Comparison of ENCODE assay signal across 15 cellular contexts in the genomic region with DNA sequence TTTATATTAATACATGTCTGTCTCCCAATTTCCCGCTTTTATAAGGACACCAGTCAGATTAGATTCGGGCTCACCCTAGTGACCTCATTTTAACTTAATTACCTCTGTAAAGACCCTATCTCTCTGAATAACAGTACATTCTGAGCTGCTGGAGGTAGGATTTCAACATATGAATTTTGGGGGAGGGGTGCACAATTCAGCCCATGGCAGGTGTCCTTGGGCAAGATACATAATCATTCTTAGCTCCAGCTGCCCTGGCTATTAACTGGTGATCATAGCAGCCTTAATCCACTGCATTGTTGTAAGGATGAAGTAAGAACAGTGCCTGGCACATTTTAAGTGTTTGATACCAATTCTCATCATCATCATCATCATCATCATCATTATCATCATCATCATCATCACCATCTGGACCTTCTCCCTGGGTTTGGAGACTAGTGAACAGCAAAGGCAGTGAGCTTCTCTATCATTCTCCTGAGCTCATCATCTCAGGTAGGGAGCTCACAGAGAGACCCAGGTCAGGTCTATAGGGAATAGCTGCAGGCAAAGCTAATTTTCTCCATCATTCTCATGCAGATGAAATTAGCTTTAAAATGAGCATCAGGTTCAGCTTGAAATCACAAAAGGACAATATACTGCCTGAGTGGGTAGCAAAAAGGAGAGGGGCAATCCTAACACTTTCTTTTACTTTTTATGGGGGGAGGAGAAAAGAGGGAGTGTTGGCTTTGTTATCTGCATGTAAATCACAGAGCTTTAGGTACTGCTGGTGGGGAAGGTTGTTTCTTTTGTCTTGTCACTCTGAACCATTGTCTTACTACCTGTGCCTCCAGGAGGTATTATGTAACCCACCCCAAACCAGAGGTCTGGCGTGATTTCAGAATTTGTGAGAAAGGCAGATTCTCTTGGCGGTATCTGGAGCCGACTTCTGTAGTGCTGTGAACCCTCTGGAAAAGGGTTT.
"Had no signal": no experiment of that assay in that cellular context is flagged by ENCODE, and none has a peak within 500 bp of the region (broad histone marks: within the 10 kb centered on the region; RNA-seq: fewer than 3 reads in every experiment).

No MANE protein-coding gene starts in this region.

- ATAC-seq: activated naive CD8-positive, alpha-beta T cell treated with anti-CD3 and anti-CD28 coated beads, Interleukin-2, amount 50 U/mL, for 24 hours; left ventricle myocardium superior had no signal

- H3K9me3 Mint-ChIP-seq: activated CD4-positive, alpha-beta memory T cell treated with anti-CD3 and anti-CD28 coated beads, Interleukin-2, amount 10 ng/mL, durations not matched to agents 7 days and 5 days; activated naive CD4-positive, alpha-beta T cell treated with anti-CD3 and anti-CD28 coated beads for 36 hours; activated naive CD8-positive, alpha-beta T cell treated with anti-CD3 and anti-CD28 coated beads, Interleukin-2, amount 50 U/mL, for 24 hours; activated T-cell treated with anti-CD3 and anti-CD28 coated beads, Interleukin-2, amount 50 U/mL, for 24 hours; immature natural killer cell had no signal

- DNase-seq: activated CD4-positive, alpha-beta memory T cell treated with anti-CD3 and anti-CD28 coated beads, Interleukin-2, amount 10 ng/mL, durations not matched to agents 7 days and 5 days; activated CD4-positive, alpha-beta T cell treated with anti-CD3 and anti-CD28 coated beads for 4 hours; activated naive CD4-positive, alpha-beta T cell treated with anti-CD3 and anti-CD28 coated beads for 36 hours; activated naive CD8-positive, alpha-beta T cell treated with anti-CD3 and anti-CD28 coated beads, Interleukin-2, amount 50 U/mL, for 24 hours; activated T-cell treated with anti-CD3 and anti-CD28 coated beads, Interleukin-2, amount 50 U/mL, for 24 hours; anterior cingulate cortex; caudate nucleus; foreskin fibroblast; immature natural killer cell; kidney glomerular epithelial cell; left ventricle myocardium superior; stimulated activated CD4-positive, alpha-beta T cell treated with anti-CD3 and anti-CD28 coated beads, Interleukin-2, amount 100 ng/mL, for 24 hours; stimulated activated naive CD4-positive, alpha-beta T cell treated with Interleukin-2 at 50 U/mL for 16 hours; uterus had no signal

- H3K27ac Mint-ChIP-seq: activated CD4-positive, alpha-beta memory T cell treated with anti-CD3 and anti-CD28 coated beads, Interleukin-2, amount 10 ng/mL, durations not matched to agents 7 days and 5 days; activated naive CD4-positive, alpha-beta T cell treated with anti-CD3 and anti-CD28 coated beads for 36 hours; activated naive CD8-positive, alpha-beta T cell treated with anti-CD3 and anti-CD28 coated beads, Interleukin-2, amount 50 U/mL, for 24 hours; activated T-cell treated with anti-CD3 and anti-CD28 coated beads, Interleukin-2, amount 50 U/mL, for 24 hours; brain; immature natural killer cell had no signal

- H3K36me3 Mint-ChIP-seq: brain, immature natural killer cell had no signal

- H3K4me3 Mint-ChIP-seq: activated CD4-positive, alpha-beta memory T cell treated with anti-CD3 and anti-CD28 coated beads, Interleukin-2, amount 10 ng/mL, durations not matched to agents 7 days and 5 days; activated naive CD4-positive, alpha-beta T cell treated with anti-CD3 and anti-CD28 coated beads for 36 hours; activated naive CD8-positive, alpha-beta T cell treated with anti-CD3 and anti-CD28 coated beads, Interleukin-2, amount 50 U/mL, for 24 hours; activated T-cell treated with anti-CD3 and anti-CD28 coated beads, Interleukin-2, amount 50 U/mL, for 24 hours; brain; immature natural killer cell had no signal
